In the genomic region with DNA sequence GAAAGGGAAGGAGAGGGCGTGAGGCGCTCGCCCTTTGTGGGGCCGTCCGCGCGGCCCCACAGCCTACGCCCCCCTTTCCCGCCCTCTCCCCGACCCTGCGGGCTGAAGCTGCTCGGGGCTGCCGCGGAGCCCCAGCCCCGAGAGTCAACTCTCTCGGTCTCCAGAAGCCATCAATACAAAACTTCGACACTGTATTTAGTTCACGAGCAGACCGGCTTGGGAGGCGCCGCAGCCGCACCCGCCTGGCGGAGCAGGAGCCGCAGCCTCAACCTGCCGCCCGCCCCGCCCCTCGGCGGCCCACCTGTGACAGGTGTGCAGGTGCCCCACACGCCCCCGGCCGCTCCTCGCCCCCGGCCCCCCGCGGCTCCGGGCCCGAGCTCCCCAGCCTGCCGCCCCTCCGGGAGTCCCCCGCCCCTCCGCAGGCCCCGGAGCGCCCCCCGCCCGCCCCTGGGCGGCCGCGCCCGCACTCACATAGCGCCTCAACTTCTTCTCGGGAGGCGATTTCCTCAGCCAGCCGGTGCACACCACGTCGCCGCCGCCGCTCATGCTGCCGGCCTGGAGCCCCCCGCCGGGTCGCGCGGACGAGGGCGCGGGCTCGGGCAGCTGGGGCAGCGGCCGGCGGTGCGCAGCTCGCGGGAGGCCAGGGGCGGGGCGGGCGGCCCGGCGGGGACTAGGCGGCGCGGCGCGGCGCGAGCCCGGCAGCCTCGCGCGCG, we compare ENCODE assay signal across 8 cellular contexts. TPM values are rescaled to one million over a fixed set of nuclear protein-coding genes. Genes with fewer than 3 reads are reported as not detected.
DNase-seq lines count a peak whose midpoint lies in the region; FAIRE-seq and TF ChIP-seq lines count a peak whose summit lies in the region.

A gene with protein sequence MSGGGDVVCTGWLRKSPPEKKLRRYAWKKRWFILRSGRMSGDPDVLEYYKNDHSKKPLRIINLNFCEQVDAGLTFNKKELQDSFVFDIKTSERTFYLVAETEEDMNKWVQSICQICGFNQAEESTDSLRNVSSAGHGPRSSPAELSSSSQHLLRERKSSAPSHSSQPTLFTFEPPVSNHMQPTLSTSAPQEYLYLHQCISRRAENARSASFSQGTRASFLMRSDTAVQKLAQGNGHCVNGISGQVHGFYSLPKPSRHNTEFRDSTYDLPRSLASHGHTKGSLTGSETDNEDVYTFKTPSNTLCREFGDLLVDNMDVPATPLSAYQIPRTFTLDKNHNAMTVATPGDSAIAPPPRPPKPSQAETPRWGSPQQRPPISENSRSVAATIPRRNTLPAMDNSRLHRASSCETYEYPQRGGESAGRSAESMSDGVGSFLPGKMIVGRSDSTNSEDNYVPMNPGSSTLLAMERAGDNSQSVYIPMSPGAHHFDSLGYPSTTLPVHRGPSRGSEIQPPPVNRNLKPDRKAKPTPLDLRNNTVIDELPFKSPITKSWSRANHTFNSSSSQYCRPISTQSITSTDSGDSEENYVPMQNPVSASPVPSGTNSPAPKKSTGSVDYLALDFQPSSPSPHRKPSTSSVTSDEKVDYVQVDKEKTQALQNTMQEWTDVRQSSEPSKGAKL (minus strand): TSS at position 646 of the 713 bp plus-strand sequence. CDS start 100 bp downstream, at position 546.

- H3K4me3 ChIP-seq in Caco-2 (ENCODE audit: low read depth, low read length) (peak within 1 kb of the TSS; percentile 76), GM23248 (peak within 1 kb of the TSS; percentile 82), astrocyte (ENCODE audit: insufficient read depth, low read depth, low read length) (peak within 1 kb of the TSS; percentile 69), iPS DF 6.9 (ENCODE audit: low read length) (peak within 1 kb of the TSS; percentile 81), skeletal muscle cell (ENCODE audit: low read depth, low read length) (peak within 1 kb of the TSS; percentile 71)

- POLR2A ChIA-PET in Caco-2 (lab: Charles Lee): interaction anchor here (0.6 to 2.3 kb wide), 4 partner anchors 37 to 423 kb away, joined by 5 to 16 read pairs (median 6); a partner anchor contains a TSS

- CTCF ChIA-PET in Caco-2 (lab: Charles Lee): interaction anchor here (0.7 to 3.9 kb wide), 10 partner anchors 11 to 422 kb away, joined by 3 to 48 read pairs (median 6); no protein-coding TSS in a partner anchor

- in situ Hi-C loops in GM23248 (cut with MboI): loop anchor here (10.0 kb wide), 1 partner anchor 147 kb away; no protein-coding TSS in a partner anchor

- H3K9me3 Mint-ChIP-seq in Caco-2 (ENCODE audit: unreplicated experiment): no peaks in the 10 kb centered on the region
- no peaks in the 10 kb centered on the region for H3K9me3 Mint-ChIP-seq in astrocyte (ENCODE audit: unreplicated experiment)

- H3K36me3 Mint-ChIP-seq in Caco-2 (ENCODE audit: insufficient read depth, unreplicated experiment): peaks cover 28% of the 10 kb centered on the region
- H3K36me3 Mint-ChIP-seq in astrocyte (ENCODE audit: low read depth, unreplicated experiment): no peaks in the 10 kb centered on the region

- no peak for TF ChIP-seq CTCF in Caco-2 (IDR thresholded peaks at IDR 0.05; ENCODE audit: insufficient read depth in 1 of 2, low read depth in 1 of 2, low read length in 1 of 2, severe bottlenecking in 1 of 2, unreplicated experiment in 1 of 2)
- TF ChIP-seq CTCF in astrocyte (IDR thresholded peaks at IDR 0.05; ENCODE audit: insufficient read depth, low read depth, low read length): no peak

- peak within 1 kb of the TSS; percentile 76 for H3K4me3 Mint-ChIP-seq in Caco-2 (ENCODE audit: unreplicated experiment)
- H3K4me3 Mint-ChIP-seq in astrocyte (ENCODE audit: unreplicated experiment): peak within 1 kb of the TSS; percentile 89

- peak within 1 kb of the TSS; percentile 80 for H3K4me2 ChIP-seq in GM23248 (ENCODE audit: unreplicated experiment)
- H3K4me2 ChIP-seq in astrocyte (ENCODE audit: low read length): peak within 1 kb of the TSS; percentile 89

- H3K4me1 ChIP-seq in Caco-2 (peaks cover 23% of the 10 kb centered on the region), GM23248 (ENCODE audit: insufficient read depth) (peaks cover 29% of the 10 kb centered on the region), astrocyte (ENCODE audit: insufficient read depth, low read length) (peaks cover 35% of the 10 kb centered on the region), iPS DF 6.9 (ENCODE audit: control insufficient read depth, insufficient read depth, low read length) (no peaks in the 10 kb centered on the region)

- H3K36me3 ChIP-seq in Caco-2 (ENCODE audit: control insufficient read depth, insufficient read depth, low read length) (no peaks in the 10 kb centered on the region), GM23248 (ENCODE audit: low read depth) (no peaks in the 10 kb centered on the region), astrocyte (ENCODE audit: insufficient read depth, low read length) (no peaks in the 10 kb centered on the region), iPS DF 6.9 (ENCODE audit: control insufficient read depth, insufficient read depth, low read length) (no peaks in the 10 kb centered on the region)

- H3K9me3 ChIP-seq in Caco-2: no peaks in the 10 kb centered on the region
- no peaks in the 10 kb centered on the region for H3K9me3 ChIP-seq in GM23248 (ENCODE audit: low read depth)
- no peaks in the 10 kb centered on the region for H3K9me3 ChIP-seq in astrocyte (ENCODE audit: insufficient read depth, low read depth, low read length)
- H3K9me3 ChIP-seq in iPS DF 6.9 (ENCODE audit: control insufficient read depth, insufficient read depth, low read length): no peaks in the 10 kb centered on the region

- H3K79me2 ChIP-seq in GM23248 (ENCODE audit: insufficient read depth) (peaks cover 16% of the 10 kb centered on the region; the same call in 1 of the 2 replicates), astrocyte (ENCODE audit: insufficient read depth, low read length) (peaks cover 5% of the 10 kb centered on the region)

- H3K9ac ChIP-seq in GM23248: peak within 1 kb of the TSS; percentile 90
- H3K9ac ChIP-seq in astrocyte (ENCODE audit: low read length): peak within 1 kb of the TSS; percentile 84

- H4K20me1 ChIP-seq in GM23248 (ENCODE audit: insufficient read depth) (no peaks in the 10 kb centered on the region), astrocyte (ENCODE audit: insufficient read depth, low read length) (peaks cover 2% of the 10 kb centered on the region)

- peak; percentile 69 to 79 for DNase-seq in Caco-2
- no peak for DNase-seq in GM23248
- peak; percentile 59 for DNase-seq in NCI-H2171 (lab: John Stamatoyannopoulos, UW)
- DNase-seq in astrocyte (ENCODE audit: low read depth): no peak
- no peak for DNase-seq in iPS DF 6.9 (ENCODE audit: low read depth, low spot score)
- DNase-seq in skeletal muscle cell (ENCODE audit: low read depth): no peak
- no peak for DNase-seq in NOMO-1 treated with dmso at 0.1 percent for 144 hours (lab: John Stamatoyannopoulos, UW; ENCODE audit: unreplicated experiment)
- DNase-seq in NCI-H1694 treated with DMSO at 0.1 percent for 48 hours (lab: John Stamatoyannopoulos, UW): no peak

- intact Hi-C loops in Caco-2 (cut with micrococcal nuclease; ENCODE audit: unreplicated experiment): loop anchor here (1.0 to 2.0 kb wide), 3 partner anchors 37 to 279 kb away; a partner anchor contains a TSS

- H3K27me3 ChIP-seq in Caco-2 (replicated peaks; ENCODE audit: control insufficient read depth, insufficient read depth, low read length) (no peaks in the 10 kb centered on the region), GM23248 (replicated peaks; ENCODE audit: insufficient read depth) (no peaks in the 10 kb centered on the region), astrocyte (ENCODE audit: insufficient read depth, low read length) (no peaks in the 10 kb centered on the region), iPS DF 6.9 (ENCODE audit: control insufficient read depth, insufficient read depth, low read length) (peaks cover 4% of the 10 kb centered on the region; the same call in 1 of the 2 replicates)

- H3K27me3 Mint-ChIP-seq in Caco-2 (ENCODE audit: insufficient read depth, unreplicated experiment) (no peaks in the 10 kb centered on the region), astrocyte (ENCODE audit: low read depth, unreplicated experiment) (no peaks in the 10 kb centered on the region)

- peaks cover 42% of the 10 kb centered on the region for H3F3A ChIP-seq in GM23248 (ENCODE audit: insufficient read depth)

- no TSS peak for BruUV-seq in Caco-2 (replicated peaks; lab: Mats Ljungman, UMichigan)

- H2AFZ ChIP-seq in GM23248: peak within 1 kb of the TSS; percentile 88
- peak within 1 kb of the TSS; percentile 77 for H2AFZ ChIP-seq in astrocyte (ENCODE audit: low read depth, low read length)

- H3K4me1 Mint-ChIP-seq in Caco-2 (ENCODE audit: low read depth, unreplicated experiment) (peaks cover 37% of the 10 kb centered on the region), astrocyte (ENCODE audit: low read depth, unreplicated experiment) (peaks cover 13% of the 10 kb centered on the region)

- peak within 1 kb of the TSS; percentile 96 for H3K27ac ChIP-seq in GM23248
- peak within 1 kb of the TSS; percentile 69 for H3K27ac ChIP-seq in astrocyte (ENCODE audit: low read depth, low read length)
- no peak within 1 kb of the TSS for H3K27ac ChIP-seq in iPS DF 6.9 (ENCODE audit: low read length)

- H3K27ac Mint-ChIP-seq in Caco-2 (ENCODE audit: unreplicated experiment): peak within 1 kb of the TSS; percentile 79
- H3K27ac Mint-ChIP-seq in astrocyte (ENCODE audit: unreplicated experiment): peak within 1 kb of the TSS; percentile 90

- FAIRE-seq in astrocyte (lab: Jason Lieb, UNC): no peak

- no peaks in the 10 kb centered on the region for H3K9me2 ChIP-seq in GM23248 (ENCODE audit: insufficient read depth)

- WGBS in GM23248 (ENCODE audit: low coverage in 1 of 2, low lambda C conversion rate in 2 of 2, missing lambda C conversion rate in 2 of 2), 2 experiments: 1 to 3% methylated on average over 43 to 92 of the region's 93 CpGs
- WGBS in iPS DF 6.9 (ENCODE audit: insufficient coverage, insufficient read length): no CpG with 5 or more reads among the region's 93 CpGs

RNA-seq across cellular contexts. Expression of the gene that starts here (rescaled TPM):
- total RNA-seq in Caco-2 (2022) (58.6 and 67.3 TPM in 2 replicates), astrocyte (10.5 and 18.2 TPM in 2 replicates)
- 7.2 and 12.2 TPM in 2 replicates for total RNA-seq in GM23248 (2014; rRNA removed; shearing (Covaris generic))
- 1.8 TPM in 2 replicates for polyA plus RNA-seq in GM23248 (2016; fragmentation: Nextera tagmentation; extraction: Ambion mirVana)

Comparison
In these comparisons a context has a peak if more than half of its experiments do, and no peak if none do; other contexts are left out.
1. DNase-seq: peak in Caco-2 (2 of 2) and NCI-H2171 (single experiment); none in GM23248 (single experiment), astrocyte (single experiment), iPS DF 6.9 (single experiment), skeletal muscle cell (single experiment), NOMO-1 treated with dmso at 0.1 percent for 144 hours (single experiment) and NCI-H1694 treated with DMSO at 0.1 percent for 48 hours (single experiment).
2. Peak in every context shown above with its lines, with median percentiles within 50 percentile points of each other: H3K4me3 ChIP-seq.